ENCODE assay signal across 12 cellular contexts in genomic region chr17:18004901-18005305, GRCh38. TPM values are rescaled to one million over a fixed set of nuclear protein-coding genes. Genes with fewer than 3 reads are reported as not detected.
DNase-seq lines count a peak whose midpoint lies in the region; TF ChIP-seq lines count a peak whose summit lies in the region.
"Had no signal": no experiment of that assay in that cellular context is flagged by ENCODE, and none has a peak within 500 bp of the region (broad histone marks: within the 10 kb centered on the region; RNA-seq: fewer than 3 reads in every experiment).

No MANE protein-coding gene starts in this region.

- H3K9me3 Mint-ChIP-seq in HFFc6 (no peaks in the 10 kb centered on the region), brain (no peaks in the 10 kb centered on the region)

- no peaks in the 10 kb centered on the region; the same call in none of the 2 replicates for H3K27me3 Mint-ChIP-seq in HFFc6 (ENCODE audit: insufficient read depth)
- H3K27me3 Mint-ChIP-seq in brain: no peaks in the 10 kb centered on the region

- H3K4me1 ChIP-seq in Peyer's patch: no peaks in the 10 kb centered on the region

- H3K4me1 Mint-ChIP-seq in HFFc6 (ENCODE audit: low read depth) (peaks cover 37% of the 10 kb centered on the region), brain (peaks cover 30% of the 10 kb centered on the region)

- H3K4me3 Mint-ChIP-seq in HFFc6: no peak overlapping the region
- H3K4me3 Mint-ChIP-seq in brain: no peak overlapping the region

- DNase-seq in AG04449 (ENCODE audit: low read depth, low spot score) (no peak), HFFc6 (no peak), kidney epithelial cell (ENCODE audit: low read depth) (no peak), NCI-H446 treated with DMSO at 0.1 percent for 48 hours (lab: John Stamatoyannopoulos, UW) (no peak), Peyer's patch (no peak), putamen (ENCODE audit: low spot score) (no peak)
- no peak for DNase-seq in stimulated activated naive CD4-positive, alpha-beta T cell treated with Interleukin-2 at 50 U/mL for 16 hours (lab: John Stamatoyannopoulos, UW)
- DNase-seq: NCI-H1930, RPMI8226, small intestine had no signal

- CTCF ChIA-PET in AG04449 (lab: Yijun Ruan, JAX): interaction anchor here (0.7 to 2.1 kb wide), 5 partner anchors 11 to 151 kb away, joined by 3 to 9 read pairs (median 3); no protein-coding TSS in a partner anchor

- no peaks in the 10 kb centered on the region for H3K36me3 ChIP-seq in kidney epithelial cell (ENCODE audit: control insufficient read depth, insufficient read depth, low read length)
- H3K36me3 ChIP-seq in Peyer's patch: no peaks in the 10 kb centered on the region

- H3K9me3 ChIP-seq in Peyer's patch: no peaks in the 10 kb centered on the region

- H3K27ac ChIP-seq in Peyer's patch: no peak overlapping the region
- H3K27ac ChIP-seq: C4-2B had no signal

- peaks cover 4% of the 10 kb centered on the region; the same call in 1 of the 2 replicates for H3K36me3 Mint-ChIP-seq in HFFc6 (ENCODE audit: low read depth)
- H3K36me3 Mint-ChIP-seq in brain: peaks cover 8% of the 10 kb centered on the region

- no peak for TF ChIP-seq POLR2A in Peyer's patch (IDR thresholded peaks at IDR 0.05)

- H3K27me3 ChIP-seq in kidney epithelial cell (ENCODE audit: control insufficient read depth, insufficient read depth, low read length): no peaks in the 10 kb centered on the region
- H3K27me3 ChIP-seq in Peyer's patch: no peaks in the 10 kb centered on the region

- H3K27ac Mint-ChIP-seq in HFFc6 (no peak overlapping the region), brain (peak overlapping the region in 4 of 5 experiments; percentile 26 to 92 (median 71))

- H3K4me3 ChIP-seq in AG04449 (ENCODE audit: low read depth, low read length): no peak overlapping the region
- no peak overlapping the region for H3K4me3 ChIP-seq in kidney epithelial cell (ENCODE audit: low read depth, low read length)
- H3K4me3 ChIP-seq in Peyer's patch: no peak overlapping the region

- TF ChIP-seq CTCF in AG04449 (IDR thresholded peaks at IDR 0.05; ENCODE audit: insufficient read depth, low read length, missing control alignments) (peak; percentile 35), HFFc6 (IDR thresholded peaks at IDR 0.05) (peak; percentile 52), brain (conservative IDR thresholded peaks at IDR 0.05) (peak in 1 of 2 experiments; percentile 58), kidney epithelial cell (IDR thresholded peaks at IDR 0.05; ENCODE audit: insufficient read depth, low read length, poor library complexity, severe bottlenecking) (peak; percentile 60), Peyer's patch (IDR thresholded peaks at IDR 0.05) (no peak)

- POLR2A ChIA-PET in AG04449 (lab: Yijun Ruan, JAX): interaction anchor here (1.7 kb wide), 1 partner anchor 10 kb away, joined by 4 read pairs; no protein-coding TSS in a partner anchor

RNA-seq across cellular contexts. Expression of gene DRC3, which starts 32.2 kb away (rescaled TPM):
- under 1 TPM; 0.37 to 0.73 (median 0.61) TPM for total RNA-seq in HFFc6 (2021; fragmentation: NEBNext Ultra II Directional; extraction: Animal tissue kit (Norgen Biotek cat#: 25700))
- polyA plus RNA-seq in brain (ENCODE audit: insufficient read depth, low read depth, low replicate concordance): 7.1 TPM
- total RNA-seq in kidney epithelial cell: 3.9 and 17.7 TPM in 2 replicates
- 1 to 10 TPM in 2 of 4 donors, under 1 TPM in 1, not detected in 1; 0.57 to 6.3 (median 5.8) TPM for total RNA-seq in Peyer's patch

RNA-seq across cellular contexts. Expression of gene TOM1L2, which starts 32.7 kb away (rescaled TPM):
- total RNA-seq in HFFc6 (2021; fragmentation: NEBNext Ultra II Directional; extraction: Animal tissue kit (Norgen Biotek cat#: 25700)): 100 to 1,000 TPM in 4 of 6 experiments, 10 to 100 TPM in 2; 92.1 to 144 (median 101) TPM
- 59.9 TPM for polyA plus RNA-seq in brain (ENCODE audit: insufficient read depth, low read depth, low replicate concordance)
- total RNA-seq in kidney epithelial cell: 16.3 and 17.7 TPM in 2 replicates
- 10 to 100 TPM; 49.5 to 74.8 (median 62.7) TPM for total RNA-seq in Peyer's patch

RNA-seq across cellular contexts. Expression of gene ATPAF2, which starts 34.1 kb away (rescaled TPM):
- 10 to 100 TPM; 21.5 to 28.4 (median 23.1) TPM for total RNA-seq in HFFc6 (2021; fragmentation: NEBNext Ultra II Directional; extraction: Animal tissue kit (Norgen Biotek cat#: 25700))
- 41.0 TPM for polyA plus RNA-seq in brain (ENCODE audit: insufficient read depth, low read depth, low replicate concordance)
- total RNA-seq in kidney epithelial cell (31.3 and 32.3 TPM in 2 replicates), Peyer's patch (10 to 100 TPM in 3 of 4 donors, 1 to 10 TPM in 1; 9.8 to 60.2 (median 29.7) TPM)

RNA-seq across cellular contexts. Expression of gene GID4, which starts 34.3 kb away (rescaled TPM):
- total RNA-seq in HFFc6 (2021; fragmentation: NEBNext Ultra II Directional; extraction: Animal tissue kit (Norgen Biotek cat#: 25700)): 10 to 100 TPM in 2 of 6 experiments, 1 to 10 TPM in 4; 8.6 to 11.9 (median 9.5) TPM
- 9.5 TPM for polyA plus RNA-seq in brain (ENCODE audit: insufficient read depth, low read depth, low replicate concordance)
- total RNA-seq in kidney epithelial cell: 6.2 and 8.6 TPM in 2 replicates
- total RNA-seq in Peyer's patch: 10 to 100 TPM in 2 of 4 donors, 1 to 10 TPM in 2; 3.0 to 14.0 (median 10.9) TPM

Comparison
In these comparisons a context has a peak if more than half of its experiments do, and no peak if none do; other contexts are left out.
1. CTCF ChIP-seq: peak in AG04449 (single experiment), HFFc6 (single experiment) and kidney epithelial cell (single experiment); none in Peyer's patch (0 of 6).